In the genomic region with DNA sequence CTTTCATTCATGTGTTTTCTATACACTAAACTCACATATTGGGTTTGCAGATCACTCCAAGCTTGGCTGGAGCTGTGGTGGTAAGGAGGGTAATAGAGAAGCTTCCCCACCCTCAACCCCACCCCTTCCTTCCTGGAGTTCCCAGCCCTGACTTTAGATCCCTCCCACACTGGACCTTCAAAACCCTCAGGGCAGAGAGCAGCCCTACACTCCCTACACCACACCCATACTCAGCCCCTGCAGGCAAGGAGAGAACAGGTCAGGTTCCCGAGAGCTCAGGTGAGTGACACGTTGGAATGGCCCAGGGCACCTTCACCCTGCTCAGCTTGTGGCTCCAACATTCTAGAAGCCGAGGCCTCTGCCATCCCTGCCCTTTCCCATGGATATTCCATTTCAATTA, we compare ENCODE assay signal across 8 cellular contexts. TPM values are rescaled to one million over a fixed set of nuclear protein-coding genes. Genes with fewer than 3 reads are reported as not detected.
DNase-seq lines count a peak whose midpoint lies in the region; ATAC-seq, FAIRE-seq and TF ChIP-seq lines count a peak whose summit lies in the region.
"Not testable (repeated sequence)": the region's sequence is repeated elsewhere in the genome, so short reads cannot be mapped to it uniquely, and the experiment has no call there.

A gene (plus strand): TSS at position 207 of the 400 bp plus-strand sequence. CDS start 1,474 bp downstream, outside the sequence.

- not testable (repeated sequence) for H3K36me3 Mint-ChIP-seq in CD14-positive monocyte; activated CD4-positive, alpha-beta memory T cell treated with anti-CD3 and anti-CD28 coated beads, Interleukin-2, amount 10 ng/mL, durations not matched to agents 7 days and 5 days (ENCODE audit: low read depth); neural crest cell (ENCODE audit: low read depth)

- not testable (repeated sequence) for H3K36me3 ChIP-seq in Panc1 (ENCODE audit: control insufficient read depth, insufficient read depth, low read length); K562 (ENCODE audit: control insufficient read depth, insufficient read depth, low read length); gastroesophageal sphincter; tibial nerve

- H3K79me2 ChIP-seq in K562 (ENCODE audit: control insufficient read depth, insufficient read depth, low read length), result not testable (repeated sequence)

- not testable (repeated sequence) for H2AFZ ChIP-seq in K562 (ENCODE audit: low read depth, low read length)

- H3K4me2 ChIP-seq in K562 (ENCODE audit: insufficient read depth, low read length), result not testable (repeated sequence)

- in situ Hi-C loops in Panc1 (cut with HindIII; ENCODE audit: low pct_unique_long_range_greater_than_20kb, low sequenced_read_pairs), result not testable (repeated sequence)
- in situ Hi-C loops in K562 (cut with MboI), result loop anchor here (10.0 kb wide), 1 partner anchor 206 kb away; a partner anchor contains a TSS

- not testable (repeated sequence) for H4K20me1 ChIP-seq in K562 (replicated peaks; ENCODE audit: control insufficient read depth, insufficient read depth, low read length)

- H3K9ac ChIP-seq in K562 (ENCODE audit: insufficient read depth in 1 of 2, low read depth in 2 of 2, low read length in 2 of 2), result not testable (repeated sequence)

- TF ChIP-seq RAD21 in K562 (CRISPR knock-in tag; conservative IDR thresholded peaks at IDR 0.05 in 1 of 2, IDR thresholded peaks at IDR 0.05 in 1 of 2), result not testable (repeated sequence)

- H3K4me3 ChIP-seq in Panc1 (ENCODE audit: low read depth in 2 of 2, low read length in 2 of 2); K562; gastroesophageal sphincter; tibial nerve: not testable (repeated sequence)

- POLR2A ChIA-PET in Panc1 (lab: Charles Lee); activated CD4-positive, alpha-beta memory T cell treated with anti-CD3 and anti-CD28 coated beads, Interleukin-2, amount 10 ng/mL, durations not matched to agents 7 days and 5 days (lab: Charles Lee); K562 (lab: Yijun Ruan, JAX): not testable (repeated sequence)

- DNase-seq in CD14-positive monocyte (ENCODE audit: low spot score); Panc1 (ENCODE audit: low read depth, low spot score); activated CD4-positive, alpha-beta memory T cell treated with anti-CD3 and anti-CD28 coated beads, Interleukin-2, amount 10 ng/mL, durations not matched to agents 7 days and 5 days; K562 (ENCODE audit: extremely low read depth in 1 of 4, low spot score in 3 of 4); left lobe of liver (ENCODE audit: low spot score); neural crest cell (ENCODE audit: low read depth, low spot score); tibial nerve (ENCODE audit: low spot score in 2 of 2): not testable (repeated sequence)

- not testable (repeated sequence) for H3K9me1 ChIP-seq in K562 (ENCODE audit: control insufficient read depth, insufficient read depth, low read length)

- WGBS in K562 (ENCODE audit: insufficient coverage, low coverage, missing lambda C conversion rate), result no CpG with 5 or more reads among the region's 3 CpGs
- no CpG with 5 or more reads among the region's 3 CpGs for WGBS in gastroesophageal sphincter (ENCODE audit: low coverage in 1 of 2), 2 donors
- no CpG with 5 or more reads among the region's 3 CpGs for WGBS in tibial nerve, 2 donors

- TF ChIP-seq POLR2A in K562 (conservative IDR thresholded peaks at IDR 0.05); gastroesophageal sphincter (IDR thresholded peaks at IDR 0.05); tibial nerve (IDR thresholded peaks at IDR 0.05): not testable (repeated sequence)

- not testable (repeated sequence) for H3K4me1 Mint-ChIP-seq in CD14-positive monocyte; activated CD4-positive, alpha-beta memory T cell treated with anti-CD3 and anti-CD28 coated beads, Interleukin-2, amount 10 ng/mL, durations not matched to agents 7 days and 5 days; neural crest cell

- not testable (repeated sequence) for ATAC-seq in Panc1
- ATAC-seq in K562 (peak; percentile 66), gastroesophageal sphincter (peak; percentile 35), left lobe of liver (peak; percentile 32)

- not testable (repeated sequence) for H3K27me3 ChIP-seq in Panc1 (ENCODE audit: control insufficient read depth, insufficient read depth, low read length); K562 (ENCODE audit: control insufficient read depth in 2 of 2, insufficient read depth in 2 of 2, low read length in 2 of 2); gastroesophageal sphincter; tibial nerve

- H3K4me1 ChIP-seq in Panc1 (ENCODE audit: control insufficient read depth, insufficient read depth, low read length); K562 (replicated peaks in 1 of 2; ENCODE audit: control insufficient read depth in 2 of 2, insufficient read depth in 2 of 2, low read length in 2 of 2); gastroesophageal sphincter; tibial nerve: not testable (repeated sequence)

- not testable (repeated sequence) for TF ChIP-seq CTCF in CD14-positive monocyte (IDR thresholded peaks at IDR 0.05); Panc1 (IDR thresholded peaks at IDR 0.05); K562 (IDR thresholded peaks at IDR 0.05 in 2 of 3, conservative IDR thresholded peaks at IDR 0.05 in 1 of 3; ENCODE audit: insufficient read depth in 2 of 3, low read depth in 1 of 3, low read length in 3 of 3); gastroesophageal sphincter (IDR thresholded peaks at IDR 0.05); neural crest cell (conservative IDR thresholded peaks at IDR 0.05); tibial nerve (IDR thresholded peaks at IDR 0.05)

- intact Hi-C loops in CD14-positive monocyte (cut with micrococcal nuclease); Panc1 (cut with micrococcal nuclease; ENCODE audit: unreplicated experiment); K562 (cut with micrococcal nuclease): not testable (repeated sequence)

- not testable (repeated sequence) for TF ChIP-seq EP300 in K562 (IDR thresholded peaks at IDR 0.05; ENCODE audit: low read length); gastroesophageal sphincter (IDR thresholded peaks at IDR 0.05); tibial nerve (IDR thresholded peaks at IDR 0.05)

- H3K27ac ChIP-seq in Panc1 (ENCODE audit: low read length); K562 (ENCODE audit: extremely low read depth, low read depth, low read length); gastroesophageal sphincter; tibial nerve: not testable (repeated sequence)

- not testable (repeated sequence) for FAIRE-seq in K562 (lab: Jason Lieb, UNC)

- not testable (repeated sequence) for H3K27ac Mint-ChIP-seq in CD14-positive monocyte; activated CD4-positive, alpha-beta memory T cell treated with anti-CD3 and anti-CD28 coated beads, Interleukin-2, amount 10 ng/mL, durations not matched to agents 7 days and 5 days; neural crest cell (ENCODE audit: unreplicated experiment)

- BruUV-seq in Panc1 (replicated peaks; lab: Mats Ljungman, UMichigan); K562 (replicated peaks; lab: Mats Ljungman, UMichigan): not testable (repeated sequence)

- H3K9me3 ChIP-seq in Panc1 (ENCODE audit: control insufficient read depth, insufficient read depth, low read depth, low read length); K562 (replicated peaks; ENCODE audit: control insufficient read depth, insufficient read depth, low read depth, low read length); gastroesophageal sphincter; tibial nerve: not testable (repeated sequence)

- H3K9me3 Mint-ChIP-seq in CD14-positive monocyte; activated CD4-positive, alpha-beta memory T cell treated with anti-CD3 and anti-CD28 coated beads, Interleukin-2, amount 10 ng/mL, durations not matched to agents 7 days and 5 days; neural crest cell: not testable (repeated sequence)

- H3K27me3 Mint-ChIP-seq in CD14-positive monocyte (ENCODE audit: low read depth in 3 of 3); activated CD4-positive, alpha-beta memory T cell treated with anti-CD3 and anti-CD28 coated beads, Interleukin-2, amount 10 ng/mL, durations not matched to agents 7 days and 5 days; neural crest cell (ENCODE audit: low read depth): not testable (repeated sequence)

- CTCF ChIA-PET in Panc1 (lab: Charles Lee); activated CD4-positive, alpha-beta memory T cell treated with anti-CD3 and anti-CD28 coated beads, Interleukin-2, amount 10 ng/mL, durations not matched to agents 7 days and 5 days (lab: Charles Lee); K562 (lab: Yijun Ruan, JAX; ENCODE audit: low intra/inter-chr PET ratio): not testable (repeated sequence)

- H3K4me3 Mint-ChIP-seq in CD14-positive monocyte; activated CD4-positive, alpha-beta memory T cell treated with anti-CD3 and anti-CD28 coated beads, Interleukin-2, amount 10 ng/mL, durations not matched to agents 7 days and 5 days; neural crest cell: not testable (repeated sequence)

RNA-seq across cellular contexts. Expression of the gene that starts here (rescaled TPM):
- polyA plus RNA-seq in CD14-positive monocyte, result 10 to 100 TPM; 20.9 to 28.3 TPM
- 16.8 TPM for total RNA-seq in Panc1 (2021; ENCODE audit: unreplicated experiment)
- 4.4 TPM for polyA plus RNA-seq in Panc1 (2012; ENCODE audit: insufficient read length)
- 10 to 100 TPM; 23.3 to 28.4 TPM for total RNA-seq in activated CD4-positive, alpha-beta memory T cell treated with anti-CD3 and anti-CD28 coated beads, Interleukin-2, amount 10 ng/mL, durations not matched to agents 7 days and 5 days
- 16.6 and 51.4 TPM in 2 replicates for total RNA-seq in K562 (2011; cell fraction: chromatin; rRNA removed; ENCODE audit: low replicate concordance)
- total RNA-seq in K562 (2011; cell fraction: nucleolus; rRNA removed), result 23.6 and 24.3 TPM in 2 replicates
- total RNA-seq in K562 (2011; cell fraction: nucleoplasm; rRNA removed), result 9.5 and 13.9 TPM in 2 replicates
- 3.8 and 8.4 TPM in 2 replicates for total RNA-seq in K562 (2014; rRNA removed)
- total RNA-seq in K562 (2014; rRNA removed; fragmentation: Illumina TruSeq; extraction: Trizol), result 2.4 and 3.9 TPM in 2 replicates
- 7.3 and 8.6 TPM in 2 replicates for total RNA-seq in K562 (2015; rRNA removed; fragmentation: Illumina TruSeq; extraction: Trizol)
- total RNA-seq in K562 (2021), result 4.7 and 10.6 TPM in 2 replicates
- 7.5 and 9.7 TPM in 2 replicates for polyA plus RNA-seq in K562 (2011; rRNA removed)
- 2.3 and 5.7 TPM in 2 replicates for polyA plus RNA-seq in K562 (2011; cell fraction: cytosol; rRNA removed)
- 26.4 and 36.6 TPM in 2 replicates for polyA plus RNA-seq in K562 (2011; cell fraction: nucleus; rRNA removed)
- 6.7 and 17.0 TPM in 2 replicates for polyA plus RNA-seq in K562 (2012)
- 17.8 and 18.0 TPM in 2 replicates for polyA plus RNA-seq in K562 (2014; fragmentation: Illumina TruSeq; extraction: Trizol)
- 1 to 10 TPM; 5.0 to 7.1 TPM for polyA plus RNA-seq in K562 (2014; fragmentation: Nextera tagmentation; extraction: Ambion mirVana)
- polyA plus RNA-seq in K562 (2014; rRNA removed), result 7.7 and 8.3 TPM in 2 replicates
- 1.6 TPM in 2 replicates for polyA minus RNA-seq in K562 (2011; rRNA and poly(A)+ RNA removed)
- 3.5 TPM in 1 of 2 replicates, not detected in the other for polyA minus RNA-seq in K562 (2011; cell fraction: cytosol; rRNA and poly(A)+ RNA removed)
- polyA minus RNA-seq in K562 (2011; cell fraction: nucleus; rRNA and poly(A)+ RNA removed), result 5.4 and 7.7 TPM in 2 replicates
- 10 to 100 TPM in 1 of 4 donors, 1 to 10 TPM in 2, not detected in 1; 5.1 to 10.4 (median 8.8) TPM for total RNA-seq in gastroesophageal sphincter
- 22.8 TPM for total RNA-seq in left lobe of liver
- total RNA-seq in neural crest cell, result 23.9 and 26.4 TPM in 2 replicates
- 10 to 100 TPM in 3 of 4 donors, 1 to 10 TPM in 1; 9.8 to 55.3 (median 32.9) TPM for total RNA-seq in tibial nerve
